In the genomic region with DNA sequence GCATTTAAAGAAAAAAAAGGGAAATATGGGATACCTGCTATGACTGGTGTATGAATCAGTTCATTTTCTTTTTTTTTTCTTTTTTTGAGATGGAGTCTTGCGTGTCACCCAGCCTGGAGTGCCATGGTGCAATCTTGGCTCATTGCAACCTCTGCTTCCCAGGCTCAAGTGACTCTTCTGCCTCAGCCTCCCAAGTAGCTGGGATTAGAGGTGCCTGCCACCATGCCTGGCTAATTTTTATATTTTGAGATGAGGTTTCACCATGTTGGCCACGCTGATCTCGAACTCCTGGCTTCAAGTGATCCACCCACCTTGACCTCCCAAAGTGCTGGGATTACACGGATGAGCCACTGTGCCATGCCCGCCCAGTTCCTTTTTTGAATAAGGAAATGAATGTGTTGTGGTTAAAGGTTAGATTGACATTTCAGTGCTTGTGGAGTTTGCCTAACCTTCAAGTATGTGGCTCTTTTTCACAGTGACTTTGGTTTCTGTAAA, we compare ENCODE assay signal across 8 cellular contexts. TPM values are rescaled to one million over a fixed set of nuclear protein-coding genes. Genes with fewer than 3 reads are reported as not detected.
DNase-seq lines count a peak whose midpoint lies in the region; ATAC-seq and TF ChIP-seq lines count a peak whose summit lies in the region.

No MANE protein-coding gene starts in this region.

- 34% methylated on average over 5 of the region's 5 CpGs for WGBS in right lobe of liver (ENCODE audit: insufficient coverage, low coverage, low lambda C conversion rate, missing lambda C conversion rate)
- 71% methylated on average over 5 of the region's 5 CpGs for WGBS in prostate gland

- no peaks in the 10 kb centered on the region for H3K27me3 ChIP-seq in CD8-positive, alpha-beta memory T cell (ENCODE audit: insufficient read depth, low read length, poor library complexity, severe bottlenecking)
- H3K27me3 ChIP-seq in right lobe of liver = no peaks in the 10 kb centered on the region
- H3K27me3 ChIP-seq in prostate gland (replicated peaks; ENCODE audit: insufficient read depth) = no peaks in the 10 kb centered on the region
- no peaks in the 10 kb centered on the region for H3K27me3 ChIP-seq in SJCRH30

- no peak for DNase-seq in CD8-positive, alpha-beta memory T cell
- DNase-seq in HCEC 1CT (peak; percentile 60), right lobe of liver (peak in 2 of 3 donors; percentile 34 to 38), GM19240 (ENCODE audit: insufficient read length, low spot score) (no peak), caudate nucleus (lab: John Stamatoyannopoulos, UW) (no peak), prostate gland (ENCODE audit: low spot score) (no peak), SJCRH30 (no peak)
- DNase-seq in activated CD4-positive, alpha-beta T cell treated with anti-CD3 and anti-CD28 coated beads, Interleukin-2, amount 50 U/mL, for 48 hours = peak; percentile 26 to 48

- no peak overlapping the region for H3K4me3 ChIP-seq in CD8-positive, alpha-beta memory T cell (ENCODE audit: low read length)
- H3K4me3 ChIP-seq in right lobe of liver (no peak overlapping the region), prostate gland (no peak overlapping the region), SJCRH30 (no peak overlapping the region)

- POLR2A ChIA-PET in CD8-positive, alpha-beta memory T cell (lab: Charles Lee) = interaction anchor here (0.6 to 0.7 kb wide), 2 partner anchors 14 to 20 kb away, joined by 3 to 10 read pairs; no protein-coding TSS in a partner anchor

- intact Hi-C loops in right lobe of liver (cut with DNase I) (no loop called here), prostate gland (cut with DNase I) (loop anchor here (5.0 kb wide), 1 partner anchor 137 kb away; the partner anchor contains the start of gene USP7)

- H3K4me1 ChIP-seq in CD8-positive, alpha-beta memory T cell (ENCODE audit: insufficient read depth, low read length) = peaks cover 94% of the 10 kb centered on the region
- peaks cover 2 to 85% (median 27%) of the 10 kb centered on the region in 4 donors for H3K4me1 ChIP-seq in right lobe of liver
- H3K4me1 ChIP-seq in prostate gland (replicated peaks) = peaks cover 24% of the 10 kb centered on the region
- peaks cover 13% of the 10 kb centered on the region for H3K4me1 ChIP-seq in SJCRH30

- H3K36me3 ChIP-seq in CD8-positive, alpha-beta memory T cell (ENCODE audit: insufficient read depth, low read length) = peaks cover 36% of the 10 kb centered on the region
- peaks cover 8 to 50% (median 13%) of the 10 kb centered on the region in 4 donors for H3K36me3 ChIP-seq in right lobe of liver
- H3K36me3 ChIP-seq in prostate gland = no peaks in the 10 kb centered on the region
- peaks cover 91% of the 10 kb centered on the region for H3K36me3 ChIP-seq in SJCRH30

- peaks cover 0 to 2% of the 10 kb centered on the region in 2 donors for H3K27me3 Mint-ChIP-seq in CD8-positive, alpha-beta memory T cell

- H3K27ac Mint-ChIP-seq in CD8-positive, alpha-beta memory T cell = peak overlapping the region in 7 of 8 donors; percentile 25 to 90 (median 78)

- no peaks in the 10 kb centered on the region for H3K9me3 Mint-ChIP-seq in CD8-positive, alpha-beta memory T cell

- H3K4me3 Mint-ChIP-seq in CD8-positive, alpha-beta memory T cell = peak overlapping the region; percentile 66 to 86 (median 81)

- H3K9me3 ChIP-seq in CD8-positive, alpha-beta memory T cell (ENCODE audit: low read length) = no peaks in the 10 kb centered on the region
- no peaks in the 10 kb centered on the region for H3K9me3 ChIP-seq in right lobe of liver
- H3K9me3 ChIP-seq in prostate gland = no peaks in the 10 kb centered on the region
- H3K9me3 ChIP-seq in SJCRH30 (replicated peaks) = no peaks in the 10 kb centered on the region

- H3K27ac ChIP-seq in CD8-positive, alpha-beta memory T cell (ENCODE audit: low read depth, low read length) = no peak overlapping the region
- H3K27ac ChIP-seq in right lobe of liver (peak overlapping the region in 1 of 3 donors; percentile 58), caudate nucleus (ENCODE audit: low read depth, low read length) (no peak overlapping the region), prostate gland (no peak overlapping the region), SJCRH30 (no peak overlapping the region)

- H3K36me3 Mint-ChIP-seq in CD8-positive, alpha-beta memory T cell = peaks cover 15 to 90% (median 39%) of the 10 kb centered on the region in 3 donors

- no peak for TF ChIP-seq CTCF in right lobe of liver (IDR thresholded peaks at IDR 0.05)
- no peak for TF ChIP-seq CTCF in prostate gland (IDR thresholded peaks at IDR 0.05)

- CTCF ChIA-PET in CD8-positive, alpha-beta memory T cell (lab: Charles Lee) = interaction anchor here (1.1 to 4.3 kb wide), 3 partner anchors 11 to 91 kb away, joined by 3 to 14 read pairs (median 12); no protein-coding TSS in a partner anchor

- H3K4me1 Mint-ChIP-seq in CD8-positive, alpha-beta memory T cell = peaks cover 88 to 96% (median 95%) of the 10 kb centered on the region in 3 donors

- TF ChIP-seq POLR2A in right lobe of liver (IDR thresholded peaks at IDR 0.05) = no peak
- no peak for TF ChIP-seq POLR2A in prostate gland (IDR thresholded peaks at IDR 0.05)

- ATAC-seq in right lobe of liver = peak; percentile 31 to 48 (median 34)

RNA-seq across cellular contexts. Expression of gene HAPSTR1, which starts 7.7 kb away (rescaled TPM):
- 10 to 100 TPM; 60.4 to 61.2 TPM for total RNA-seq in CD8-positive, alpha-beta memory T cell
- 21.3 TPM for polyA plus RNA-seq in CD8-positive, alpha-beta memory T cell
- total RNA-seq in right lobe of liver (10 to 100 TPM; 23.6 to 34.8 (median 28.3) TPM), prostate gland (10 to 100 TPM; 45.5 to 68.6 TPM)
- total RNA-seq in SJCRH30 (2014; rRNA removed; shearing (Covaris generic)) = 52.5 and 59.3 TPM in 2 replicates

Comparison
In these comparisons a context has a peak if more than half of its experiments do, and no peak if none do; other contexts are left out.
1. DNase-seq: peak in HCEC 1CT (single experiment), activated CD4-positive, alpha-beta T cell treated with anti-CD3 and anti-CD28 coated beads, Interleukin-2, amount 50 U/mL, for 48 hours (2 of 2) and right lobe of liver (2 of 3); none in CD8-positive, alpha-beta memory T cell (0 of 5), GM19240 (single experiment), caudate nucleus (0 of 61), prostate gland (single experiment) and SJCRH30 (0 of 2).